In genomic region chr5:131677115-131677514, GRCh38 we compare ENCODE assay signal across 21 cellular contexts. TPM values are rescaled to one million over a fixed set of nuclear protein-coding genes. Genes with fewer than 3 reads are reported as not detected.
DNase-seq lines count a peak whose midpoint lies in the region; ATAC-seq, FAIRE-seq and TF ChIP-seq lines count a peak whose summit lies in the region.
"Had no signal": no experiment of that assay in that cellular context is flagged by ENCODE, and none has a peak within 500 bp of the region (broad histone marks: within the 10 kb centered on the region; RNA-seq: fewer than 3 reads in every experiment).

No MANE protein-coding gene starts in this region.

- POLR2A ChIA-PET in activated CD4-positive, alpha-beta T cell treated with anti-CD3 and anti-CD28 coated beads for 36 hours (lab: Charles Lee): no interaction called here
- POLR2A ChIA-PET in GM12878 (lab: Charles Lee): no interaction called here

- TF ChIP-seq POLR2A in GM12878 (IDR thresholded peaks at IDR 0.05; ENCODE audit: low read depth, low read length) (no peak), tibial nerve (IDR thresholded peaks at IDR 0.05) (no peak)

- H2AFZ ChIP-seq in GM12878 (ENCODE audit: control insufficient read depth, low read depth, low read length): no peak overlapping the region

- H3K36me3 Mint-ChIP-seq in activated CD4-positive, alpha-beta T cell treated with anti-CD3 and anti-CD28 coated beads for 36 hours (ENCODE audit: low read depth): peaks cover 35% of the 10 kb centered on the region

- TF ChIP-seq CTCF in GM12878 (IDR thresholded peaks at IDR 0.05 in 2 of 3, conservative IDR thresholded peaks at IDR 0.05 in 1 of 3; ENCODE audit: control insufficient read depth in 2 of 3, extremely low read depth in 1 of 3, insufficient read depth in 1 of 3, low read depth in 3 of 3, low read length in 3 of 3) (no peak), kidney epithelial cell (IDR thresholded peaks at IDR 0.05; ENCODE audit: insufficient read depth, low read length, poor library complexity, severe bottlenecking) (no peak), tibial nerve (IDR thresholded peaks at IDR 0.05) (no peak)

- intact Hi-C loops in activated CD4-positive, alpha-beta T cell treated with anti-CD3 and anti-CD28 coated beads for 36 hours (cut with DNase I, micrococcal nuclease): no loop called here
- intact Hi-C loops in GM12878 (cut with micrococcal nuclease; ENCODE audit: unreplicated experiment): no loop called here

- H3K9me3 ChIP-seq in GM12878 (replicated peaks; ENCODE audit: control insufficient read depth, insufficient read depth, low read length) (no peaks in the 10 kb centered on the region), tibial nerve (no peaks in the 10 kb centered on the region)
- H3K9me3 ChIP-seq: BE2C, SJCRH30 had no signal

- CTCF ChIA-PET in activated CD4-positive, alpha-beta T cell treated with anti-CD3 and anti-CD28 coated beads for 36 hours (lab: Charles Lee): interaction anchor here (1.2 kb wide), 1 partner anchor 88 kb away, joined by 3 read pairs; no protein-coding TSS in a partner anchor
- CTCF ChIA-PET in GM12878 (lab: Yijun Ruan, JAX): no interaction called here

- SMC1A ChIA-PET in GM12878 (lab: Charles Lee; ENCODE audit: uncharacterized antibody, unreplicated experiment): interaction anchor here (0.9 to 1.4 kb wide), 3 partner anchors 11 to 109 kb away, joined by 3 read pairs; no protein-coding TSS in a partner anchor

- WGBS in GM12878 (ENCODE audit: insufficient coverage, insufficient replicate concordance, low lambda C conversion rate, missing lambda C conversion rate): 64% methylated on average over 3 of the region's 3 CpGs
- WGBS in tibial nerve, 2 donors: 90 to 94% methylated on average over 3 of the region's 3 CpGs

- TF ChIP-seq EP300 in GM12878 (IDR thresholded peaks at IDR 0.05; ENCODE audit: borderline replicate concordance in 1 of 2, control insufficient read depth in 1 of 2, low read depth in 2 of 2, low read length in 2 of 2): no peak
- TF ChIP-seq EP300 in tibial nerve (IDR thresholded peaks at IDR 0.05): no peak

- RAD21 ChIA-PET in GM12878 (lab: Charles Lee; ENCODE audit: unreplicated experiment): no interaction called here

- H3K4me1 Mint-ChIP-seq in activated CD4-positive, alpha-beta T cell treated with anti-CD3 and anti-CD28 coated beads for 36 hours: peaks cover 14% of the 10 kb centered on the region

- H3K4me1 ChIP-seq in GM12878 (ENCODE audit: control insufficient read depth, insufficient read depth, low read length) (peaks cover 24% of the 10 kb centered on the region), tibial nerve (peaks cover 0 to 28% (median 4%) of the 10 kb centered on the region in 4 donors)
- H3K4me1 ChIP-seq: SJCRH30 had no signal

- H3K27me3 ChIP-seq in GM12878 (replicated peaks in 1 of 2; ENCODE audit: control insufficient read depth in 2 of 2, insufficient read depth in 2 of 2, low read length in 1 of 2): no peaks in the 10 kb centered on the region
- H3K27me3 ChIP-seq in kidney epithelial cell (ENCODE audit: control insufficient read depth, insufficient read depth, low read length): no peaks in the 10 kb centered on the region
- H3K27me3 ChIP-seq in tibial nerve: no peaks in the 10 kb centered on the region
- H3K27me3 ChIP-seq: BE2C, SJCRH30 had no signal

- TF ChIP-seq RAD21 in GM12878 (IDR thresholded peaks at IDR 0.05; ENCODE audit: insufficient read depth, low read depth, low read length): no peak

- H4K20me1 ChIP-seq in GM12878 (ENCODE audit: control insufficient read depth, insufficient read depth): no peaks in the 10 kb centered on the region

- no peak for DNase-seq in activated CD4-positive, alpha-beta T cell treated with anti-CD3 and anti-CD28 coated beads for 36 hours
- no peak for DNase-seq in activated CD4-positive, alpha-beta T cell treated with anti-CD3 and anti-CD28 coated beads for 48 hours
- DNase-seq in GM12878 (ENCODE audit: low read depth, low spot score) (no peak), kidney epithelial cell (ENCODE audit: low read depth) (peak; percentile 7), tibial nerve (ENCODE audit: low spot score in 2 of 2) (no peak), GM19240 (ENCODE audit: insufficient read length, low spot score) (no peak), RPMI8226 (no peak)
- DNase-seq: BE2C; Calu3; CD4-positive, alpha-beta T cell; DMS53; H9; KBM-7; MV-4-11; NCI-H1436; NCI-H2029 treated with DMSO at 0.1 percent for 48 hours; NCI-H2171 treated with DMSO at 0.1 percent for 48 hours; NCI-H748 treated with DMSO at 0.1 percent for 48 hours; PC-3; SJCRH30 had no signal

- H3K27ac ChIP-seq in GM12878 (ENCODE audit: control insufficient read depth, insufficient read depth) (no peak overlapping the region), temporal lobe (ENCODE audit: low read depth, low read length) (peak overlapping the region; percentile 7), tibial nerve (no peak overlapping the region)
- H3K27ac ChIP-seq: SJCRH30 had no signal

- H3K79me2 ChIP-seq in GM12878 (ENCODE audit: control insufficient read depth, insufficient read depth, low read length): no peaks in the 10 kb centered on the region

- H3K36me3 ChIP-seq in GM12878 (ENCODE audit: control insufficient read depth in 2 of 2, insufficient read depth in 2 of 2, low read length in 1 of 2): peaks cover 0 to 4% of the 10 kb centered on the region in 2 experiments; a peak in 2 of 4 replicates
- H3K36me3 ChIP-seq in kidney epithelial cell (ENCODE audit: control insufficient read depth, insufficient read depth, low read length): peaks cover 1% of the 10 kb centered on the region
- H3K36me3 ChIP-seq in tibial nerve: peaks cover 0 to 64% (median 0%) of the 10 kb centered on the region in 3 donors

- FAIRE-seq in GM12878 (lab: Jason Lieb, UNC): no peak

- H3K27me3 Mint-ChIP-seq in activated CD4-positive, alpha-beta T cell treated with anti-CD3 and anti-CD28 coated beads for 36 hours: no peaks in the 10 kb centered on the region
- H3K27me3 Mint-ChIP-seq: CD4-positive, alpha-beta T cell had no signal

- no peak overlapping the region for H3K9ac ChIP-seq in GM12878 (ENCODE audit: control insufficient read depth, insufficient read depth, low read length)

- H3K27ac Mint-ChIP-seq in activated CD4-positive, alpha-beta T cell treated with anti-CD3 and anti-CD28 coated beads for 36 hours: no peak overlapping the region
- H3K27ac Mint-ChIP-seq: CD4-positive, alpha-beta T cell had no signal

- no peak overlapping the region for H3K4me3 Mint-ChIP-seq in activated CD4-positive, alpha-beta T cell treated with anti-CD3 and anti-CD28 coated beads for 36 hours
- H3K4me3 Mint-ChIP-seq: CD4-positive, alpha-beta T cell; H9 had no signal

- in situ Hi-C loops in GM12878 (cut with MboI): no loop called here

- ATAC-seq in activated CD4-positive, alpha-beta T cell treated with anti-CD3 and anti-CD28 coated beads for 36 hours: peak; percentile 33
- no peak for ATAC-seq in GM12878
- ATAC-seq: PC-3 had no signal

- no peaks in the 10 kb centered on the region for H3K9me3 Mint-ChIP-seq in activated CD4-positive, alpha-beta T cell treated with anti-CD3 and anti-CD28 coated beads for 36 hours (ENCODE audit: low read depth)
- H3K9me3 Mint-ChIP-seq: CD4-positive, alpha-beta T cell; H9 had no signal

- H3K4me2 ChIP-seq in GM12878 (ENCODE audit: control insufficient read depth, insufficient read depth): no peak overlapping the region

- H3K4me3 ChIP-seq in GM12878 (no peak overlapping the region), kidney epithelial cell (ENCODE audit: low read depth, low read length) (no peak overlapping the region), tibial nerve (no peak overlapping the region)
- H3K4me3 ChIP-seq: SJCRH30 had no signal

- no TSS peak for BruUV-seq in GM12878 (replicated peaks; lab: Mats Ljungman, UMichigan)

TF ChIP-seq in GM12878, 131 proteins besides CTCF, POLR2A, EP300 and RAD21 (continues in another document):
- TF ChIP-seq USF1 (IDR thresholded peaks at IDR 0.05; ENCODE audit: borderline replicate concordance, extremely low read length, insufficient read depth, low read depth, low read length) (no peak), RCOR1 (conservative IDR thresholded peaks at IDR 0.05; ENCODE audit: low read depth, low read length) (no peak), SP1 (IDR thresholded peaks at IDR 0.05; ENCODE audit: low read depth, low read length) (no peak), SMARCA5 (IDR thresholded peaks at IDR 0.05) (no peak), ESRRA (IDR thresholded peaks at IDR 0.05; ENCODE audit: low read length) (no peak), ATF3 (IDR thresholded peaks at IDR 0.05; ENCODE audit: borderline replicate concordance, extremely low read depth, low read depth, low read length) (no peak), NBN (IDR thresholded peaks at IDR 0.05) (no peak)

RNA-seq across cellular contexts. Expression of gene RAPGEF6, which starts 42.1 kb away (rescaled TPM):
- 10 to 100 TPM; 26.5 to 30.5 TPM for total RNA-seq in activated CD4-positive, alpha-beta T cell treated with anti-CD3 and anti-CD28 coated beads for 36 hours
- total RNA-seq in GM12878 (2013; cell fraction: nucleolus; rRNA removed): 184 and 194 TPM in 2 replicates
- 19.5 and 24.1 TPM in 2 replicates for total RNA-seq in GM12878 (2014; rRNA removed)
- 24.0 and 24.9 TPM in 2 replicates for total RNA-seq in GM12878 (2014; rRNA removed; fragmentation: Illumina TruSeq; extraction: Trizol)
- 18.5 and 19.5 TPM in 2 replicates for total RNA-seq in GM12878 (2021)
- polyA plus RNA-seq in GM12878 (2011; ENCODE audit: low read depth): 6.1 TPM
- 18.3 and 23.5 TPM in 2 replicates for polyA plus RNA-seq in GM12878 (2011; rRNA removed)
- 8.8 and 10.4 TPM in 2 replicates for polyA plus RNA-seq in GM12878 (2011; cell fraction: cytosol; rRNA removed)
- 20.8 and 23.0 TPM in 2 replicates for polyA plus RNA-seq in GM12878 (2011; cell fraction: nucleus; rRNA removed)
- 6.8 and 9.5 TPM in 2 replicates for polyA plus RNA-seq in GM12878 (2012)
- 14.1 and 15.9 TPM in 2 replicates for polyA plus RNA-seq in GM12878 (2014; fragmentation: Illumina TruSeq; extraction: Trizol)
- polyA plus RNA-seq in GM12878 (2014; fragmentation: Nextera tagmentation; extraction: Ambion mirVana): 1 to 10 TPM; 2.9 to 4.9 TPM
- 7.8 and 8.1 TPM in 2 replicates for polyA plus RNA-seq in GM12878 (2014; rRNA removed)
- 10 to 100 TPM; 13.3 to 14.3 TPM for polyA plus RNA-seq in GM12878 (2016; fragmentation: Nextera tagmentation; extraction: Ambion mirVana)
- polyA minus RNA-seq in GM12878 (2011; rRNA and poly(A)+ RNA removed): 78.5 and 126 TPM in 2 replicates
- polyA minus RNA-seq in GM12878 (2011; cell fraction: cytosol; rRNA and poly(A)+ RNA removed): 14.2 and 15.8 TPM in 2 replicates
- 58.8 and 80.8 TPM in 2 replicates for polyA minus RNA-seq in GM12878 (2011; cell fraction: nucleus; rRNA and poly(A)+ RNA removed)
- 10.0 TPM in 2 replicates for total RNA-seq in kidney epithelial cell
- 34.4 TPM for total RNA-seq in temporal lobe
- 10 to 100 TPM; 25.1 to 36.4 (median 26.6) TPM for total RNA-seq in tibial nerve
